Comparison of ENCODE assay signal across 8 cellular contexts in genomic region chr14:58639842-58640484, GRCh38. TPM values are rescaled to one million over a fixed set of nuclear protein-coding genes. Genes with fewer than 3 reads are reported as not detected.
DNase-seq lines count a peak whose midpoint lies in the region; ATAC-seq, FAIRE-seq and TF ChIP-seq lines count a peak whose summit lies in the region.

No MANE protein-coding gene starts in this region.

- intact Hi-C loops in GM12878 (cut with micrococcal nuclease; ENCODE audit: unreplicated experiment) (loop anchor here (1.0 to 5.0 kb wide), 8 partner anchors 78 to 802 kb away; no protein-coding TSS in a partner anchor), sigmoid colon (cut with DNase I) (loop anchor here (2.0 to 10.0 kb wide), 5 partner anchors 73 to 845 kb away; partner anchors contain the start of genes JKAMP and L3HYPDH)

- no peak overlapping the region for H2AFZ ChIP-seq in GM12878 (ENCODE audit: control insufficient read depth, low read depth, low read length)

- 0 out of 22 replicates have a peak, but pooled peaks cover 0 to under 1% (median 0%) of the 10 kb centered on the region in 11 experiments for H3K9me3 ChIP-seq in BLaER1 treated with 17β-estradiol and CSF1 and Interleukin-3, amounts not matched to agents 10 nM and 100 nM (replicated peaks in 1 of 11)
- H3K9me3 ChIP-seq in GM12878 (replicated peaks; ENCODE audit: control insufficient read depth, insufficient read depth, low read length) (no peaks in the 10 kb centered on the region), iPS-15b (ENCODE audit: control insufficient read depth, insufficient read depth, low read length) (no peaks in the 10 kb centered on the region), sigmoid colon (no peaks in the 10 kb centered on the region)

- H3K4me3 ChIP-seq in BLaER1 treated with 17β-estradiol and CSF1 and Interleukin-3, amounts not matched to agents 10 nM and 100 nM = peak overlapping the region in 6 of 10 experiments; percentile 76 to 88 (median 80); a peak in 8 of 20 replicates
- H3K4me3 ChIP-seq in GM12878 (no peak overlapping the region), iPS-15b (ENCODE audit: low read depth, low read length) (peak overlapping the region; percentile 68), sigmoid colon (peak overlapping the region in 2 of 4 donors; percentile 79 to 91)

- BruUV-seq in GM12878 (replicated peaks; lab: Mats Ljungman, UMichigan) = no TSS peak

- peak; percentile 41 for TF ChIP-seq CTCF in GM20000 (IDR thresholded peaks at IDR 0.05; ENCODE audit: extremely low read depth, missing control alignments)
- TF ChIP-seq CTCF in GM12878 (IDR thresholded peaks at IDR 0.05 in 2 of 3, conservative IDR thresholded peaks at IDR 0.05 in 1 of 3; ENCODE audit: control insufficient read depth in 2 of 3, extremely low read depth in 1 of 3, insufficient read depth in 1 of 3, low read depth in 3 of 3, low read length in 3 of 3) = peak; percentile 37 to 74 (median 40); a peak in 4 of 6 replicates
- peak; percentile 28 to 55 (median 51) for TF ChIP-seq CTCF in sigmoid colon (IDR thresholded peaks at IDR 0.05)

- in situ Hi-C loops in GM12878 (cut with MboI) = no loop called here

- SMC1A ChIA-PET in GM12878 (lab: Charles Lee; ENCODE audit: uncharacterized antibody, unreplicated experiment) = interaction anchor here (0.8 to 10.7 kb wide), 41 partner anchors 10 to 804 kb away, joined by 3 to 150 read pairs (median 6); no protein-coding TSS in a partner anchor

- DNase-seq in GM20000 (ENCODE audit: low spot score) = peak; percentile 58
- peak; percentile 7 for DNase-seq in NCI-H2196 treated with DMSO at 0.1 percent for 48 hours (lab: John Stamatoyannopoulos, UW; ENCODE audit: unreplicated experiment)
- DNase-seq in GM12878 (ENCODE audit: low read depth, low spot score) = peak; percentile 36
- no peak for DNase-seq in sigmoid colon

- FAIRE-seq in GM12878 (lab: Jason Lieb, UNC) = no peak

- H3K36me3 ChIP-seq in BLaER1 treated with 17β-estradiol and CSF1 and Interleukin-3, amounts not matched to agents 10 nM and 100 nM = peaks cover 0 to 42% (median 11%) of the 10 kb centered on the region in 11 experiments; a peak in 14 of 22 replicates
- H3K36me3 ChIP-seq in GM12878 (ENCODE audit: control insufficient read depth in 2 of 2, insufficient read depth in 2 of 2, low read length in 1 of 2) (no peaks in the 10 kb centered on the region), iPS-15b (ENCODE audit: control insufficient read depth, insufficient read depth, low read length) (peaks cover 3% of the 10 kb centered on the region), sigmoid colon (peaks cover 0 to 40% (median 10%) of the 10 kb centered on the region in 4 donors)

- ATAC-seq in GM12878 (peak; percentile 21), HG03097 (IDR thresholded peaks at IDR 0.05; ENCODE audit: low FRiP score, unreplicated experiment) (no peak), GM18517 (IDR thresholded peaks at IDR 0.05; ENCODE audit: unreplicated experiment) (no peak)

- H3K4me2 ChIP-seq in BLaER1 treated with 17β-estradiol and CSF1 and Interleukin-3, amounts not matched to agents 10 nM and 100 nM = peak overlapping the region; percentile 93 to 100 (median 98)
- H3K4me2 ChIP-seq in GM12878 (ENCODE audit: control insufficient read depth, insufficient read depth) = no peak overlapping the region

- peak; percentile 71 for TF ChIP-seq RAD21 in GM12878 (IDR thresholded peaks at IDR 0.05; ENCODE audit: insufficient read depth, low read depth, low read length)

- POLR2A ChIA-PET in GM12878 (lab: Charles Lee) = interaction anchor here (0.6 to 2.5 kb wide), 4 partner anchors 104 to 478 kb away, joined by 3 to 8 read pairs (median 3); no protein-coding TSS in a partner anchor

- peaks cover 15 to 55% (median 38%) of the 10 kb centered on the region in 10 experiments for H3K4me1 ChIP-seq in BLaER1 treated with 17β-estradiol and CSF1 and Interleukin-3, amounts not matched to agents 10 nM and 100 nM
- H3K4me1 ChIP-seq in GM12878 (ENCODE audit: control insufficient read depth, insufficient read depth, low read length) = peaks cover 6% of the 10 kb centered on the region
- H3K4me1 ChIP-seq in iPS-15b (ENCODE audit: control insufficient read depth, insufficient read depth, low read length) = peaks cover 19% of the 10 kb centered on the region
- peaks cover 0 to 50% (median 23%) of the 10 kb centered on the region in 4 donors for H3K4me1 ChIP-seq in sigmoid colon

- H3K79me2 ChIP-seq in GM12878 (ENCODE audit: control insufficient read depth, insufficient read depth, low read length) = no peaks in the 10 kb centered on the region

- TF ChIP-seq EP300 in GM12878 (IDR thresholded peaks at IDR 0.05; ENCODE audit: borderline replicate concordance in 1 of 2, control insufficient read depth in 1 of 2, low read depth in 2 of 2, low read length in 2 of 2) (no peak), sigmoid colon (IDR thresholded peaks at IDR 0.05) (no peak)

- CTCF ChIA-PET in GM12878 (lab: Yijun Ruan, JAX) = interaction anchor here (0.9 to 8.9 kb wide), 34 partner anchors 15 to 804 kb away, joined by 3 to 95 read pairs (median 5); no protein-coding TSS in a partner anchor

- H3K27me3 ChIP-seq in BLaER1 treated with 17β-estradiol and CSF1 and Interleukin-3, amounts not matched to agents 10 nM and 100 nM = peaks cover 0 to 30% (median 0%) of the 10 kb centered on the region in 11 experiments; a peak in 9 of 22 replicates
- H3K27me3 ChIP-seq in GM12878 (replicated peaks in 1 of 2; ENCODE audit: control insufficient read depth in 2 of 2, insufficient read depth in 2 of 2, low read length in 1 of 2) (peaks cover 0 to 8% of the 10 kb centered on the region in 2 experiments; a peak in 2 of 4 replicates), iPS-15b (ENCODE audit: control insufficient read depth, insufficient read depth, low read length) (peaks cover 25% of the 10 kb centered on the region), sigmoid colon (no peaks in the 10 kb centered on the region)

- H4K20me1 ChIP-seq in BLaER1 treated with 17β-estradiol and CSF1 and Interleukin-3, amounts not matched to agents 10 nM and 100 nM = no peaks in the 10 kb centered on the region; a peak in 1 of 22 replicates
- H4K20me1 ChIP-seq in GM12878 (ENCODE audit: control insufficient read depth, insufficient read depth) = no peaks in the 10 kb centered on the region

- no peak overlapping the region; a peak in 1 of 22 replicates for H3K27ac ChIP-seq in BLaER1 treated with 17β-estradiol and CSF1 and Interleukin-3, amounts not matched to agents 10 nM and 100 nM
- no peak overlapping the region for H3K27ac ChIP-seq in GM12878 (ENCODE audit: control insufficient read depth, insufficient read depth)
- H3K27ac ChIP-seq in sigmoid colon = peak overlapping the region in 2 of 4 donors; percentile 95 to 97

- H3K9ac ChIP-seq in BLaER1 treated with 17β-estradiol and CSF1 and Interleukin-3, amounts not matched to agents 10 nM and 100 nM = peak overlapping the region in 3 of 11 experiments; percentile 85 to 91 (median 87); a peak in 5 of 22 replicates
- H3K9ac ChIP-seq in GM12878 (ENCODE audit: control insufficient read depth, insufficient read depth, low read length) (no peak overlapping the region), iPS-15b (ENCODE audit: low read depth, low read length) (no peak overlapping the region)

- 37% methylated on average over 5 of the region's 5 CpGs for WGBS in GM12878 (ENCODE audit: insufficient coverage, insufficient replicate concordance, low lambda C conversion rate, missing lambda C conversion rate)
- 10 to 27% methylated on average over 5 of the region's 5 CpGs for WGBS in sigmoid colon, 2 donors

- RAD21 ChIA-PET in GM12878 (lab: Charles Lee; ENCODE audit: unreplicated experiment) = interaction anchor here (0.8 to 6.8 kb wide), 22 partner anchors 95 to 484 kb away, joined by 3 to 106 read pairs (median 4); no protein-coding TSS in a partner anchor

- TF ChIP-seq POLR2A in GM12878 (IDR thresholded peaks at IDR 0.05; ENCODE audit: low read depth, low read length) (no peak), sigmoid colon (IDR thresholded peaks at IDR 0.05) (no peak)

TF ChIP-seq in GM12878, 131 proteins besides CTCF, POLR2A, EP300 and RAD21 (continues in another document):
- TF ChIP-seq MEF2B (IDR thresholded peaks at IDR 0.05; ENCODE audit: partially characterized antibody, poor library complexity, severe bottlenecking) (peak; percentile 46), DPF2 (IDR thresholded peaks at IDR 0.05) (no peak)

RNA-seq across cellular contexts. Expression of gene DACT1, which starts 2.2 kb away (rescaled TPM):
- total RNA-seq in GM12878 (2013; cell fraction: nucleolus; rRNA removed) = 8.0 and 8.1 TPM in 2 replicates
- total RNA-seq in GM12878 (2014; rRNA removed) (0.87 and 1.1 TPM in 2 replicates), GM12878 (2014; rRNA removed; fragmentation: Illumina TruSeq; extraction: Trizol) (0.69 and 0.76 TPM in 2 replicates), GM12878 (2021) (1.3 TPM in 2 replicates), sigmoid colon (10 to 100 TPM in 2 of 4 donors, 1 to 10 TPM in 2; 5.9 to 21.2 (median 12.1) TPM)
- polyA plus RNA-seq in GM12878 (2011; ENCODE audit: low read depth) = not detected
- polyA plus RNA-seq in GM12878 (2011; rRNA removed) (2.3 and 2.9 TPM in 2 replicates), GM12878 (2014; fragmentation: Illumina TruSeq; extraction: Trizol) (1.1 and 2.3 TPM in 2 replicates), GM12878 (2014; fragmentation: Nextera tagmentation; extraction: Ambion mirVana) (under 1 TPM; 0.16 to 0.27 TPM), GM12878 (2014; rRNA removed) (0.90 and 1.1 TPM in 2 replicates), GM12878 (2016; fragmentation: Nextera tagmentation; extraction: Ambion mirVana) (under 1 TPM; 0.13 to 0.29 TPM), sigmoid colon (1 to 10 TPM; 1.8 to 2.8 (median 2.1) TPM)
- polyA plus RNA-seq in GM12878 (2011; cell fraction: cytosol; rRNA removed) = 3.7 and 4.5 TPM in 2 replicates
- polyA plus RNA-seq in GM12878 (2011; cell fraction: nucleus; rRNA removed) = 3.0 and 3.7 TPM in 2 replicates
- 0.27 and 0.36 TPM in 2 replicates for polyA plus RNA-seq in GM12878 (2012)
- 5.6 and 6.2 TPM in 2 replicates for polyA minus RNA-seq in GM12878 (2011; rRNA and poly(A)+ RNA removed)
- 1.5 and 2.4 TPM in 2 replicates for polyA minus RNA-seq in GM12878 (2011; cell fraction: cytosol; rRNA and poly(A)+ RNA removed)
- polyA minus RNA-seq in GM12878 (2011; cell fraction: nucleus; rRNA and poly(A)+ RNA removed) = 1.7 TPM in 2 replicates
